Comparison of ENCODE assay signal across 1 cellular context in the genomic region with DNA sequence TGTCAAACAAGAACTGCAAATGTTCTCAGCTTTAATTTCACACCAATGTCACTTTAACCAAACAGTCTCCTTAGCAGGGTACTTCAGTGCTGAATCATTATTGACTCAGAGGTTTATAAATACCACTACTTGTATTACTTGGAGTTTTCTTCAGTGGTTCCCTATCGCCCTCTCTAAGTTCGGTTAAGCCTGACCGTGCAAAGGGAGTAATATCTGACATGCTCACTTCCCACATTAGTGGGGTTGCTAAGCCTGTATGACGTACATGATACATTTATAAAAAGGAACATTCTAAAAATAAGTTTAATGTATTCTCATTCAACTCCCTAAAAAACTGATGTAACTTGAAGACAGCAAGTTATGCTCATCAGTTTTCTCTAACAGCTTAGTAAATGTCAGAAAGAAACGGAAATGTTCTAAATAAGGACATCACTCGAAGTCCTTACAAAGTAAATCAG.
A peak's percentile ranks its signal among the peaks of the same experiment; 100 is the strongest.
TF ChIP-seq lines count a peak whose summit lies in the region.

No MANE protein-coding gene starts in this region.

TF ChIP-seq in GM12878, 131 proteins besides CTCF, POLR2A, EP300 and RAD21 (continued from another document):
- no peak; the same call in 1 of the 2 replicates for TF ChIP-seq ZBTB40 (IDR thresholded peaks at IDR 0.05; ENCODE audit: borderline replicate concordance)
- peak; percentile 43; the same call in 1 of the 2 replicates for TF ChIP-seq RAD51 (IDR thresholded peaks at IDR 0.05)
- TF ChIP-seq BRCA1 (IDR thresholded peaks at IDR 0.05; ENCODE audit: low read depth, low read length) = no peak
- TF ChIP-seq SMAD1 (IDR thresholded peaks at IDR 0.05; ENCODE audit: low read depth, partially characterized antibody) = peak; percentile 89
- TF ChIP-seq SMC3 (IDR thresholded peaks at IDR 0.05; ENCODE audit: borderline replicate concordance, low read length) = peak; percentile 32; the same call in 1 of the 2 replicates
- peak; percentile 35; the same call in 1 of the 2 replicates for TF ChIP-seq ESRRA (IDR thresholded peaks at IDR 0.05; ENCODE audit: low read length)
- no peak for TF ChIP-seq ZNF384 (IDR thresholded peaks at IDR 0.05; ENCODE audit: borderline replicate concordance, low read depth, low read length)
- TF ChIP-seq YBX1 (IDR thresholded peaks at IDR 0.05) = no peak
- no peak for TF ChIP-seq ASH2L (IDR thresholded peaks at IDR 0.05; ENCODE audit: borderline replicate concordance, low read depth)
- peak; percentile 95 for TF ChIP-seq TBL1XR1 (IDR thresholded peaks at IDR 0.05; ENCODE audit: low read depth, low read length)
- TF ChIP-seq, protein P1, sequence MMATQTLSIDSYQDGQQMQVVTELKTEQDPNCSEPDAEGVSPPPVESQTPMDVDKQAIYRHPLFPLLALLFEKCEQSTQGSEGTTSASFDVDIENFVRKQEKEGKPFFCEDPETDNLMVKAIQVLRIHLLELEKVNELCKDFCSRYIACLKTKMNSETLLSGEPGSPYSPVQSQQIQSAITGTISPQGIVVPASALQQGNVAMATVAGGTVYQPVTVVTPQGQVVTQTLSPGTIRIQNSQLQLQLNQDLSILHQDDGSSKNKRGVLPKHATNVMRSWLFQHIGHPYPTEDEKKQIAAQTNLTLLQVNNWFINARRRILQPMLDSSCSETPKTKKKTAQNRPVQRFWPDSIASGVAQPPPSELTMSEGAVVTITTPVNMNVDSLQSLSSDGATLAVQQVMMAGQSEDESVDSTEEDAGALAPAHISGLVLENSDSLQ (IDR thresholded peaks at IDR 0.05) = peak; percentile 55; the same call in 1 of the 2 replicates
- TF ChIP-seq ZNF622 (IDR thresholded peaks at IDR 0.05) = no peak
- no peak for TF ChIP-seq TAF1 (IDR thresholded peaks at IDR 0.05; ENCODE audit: borderline replicate concordance, low read depth, low read length)
- TF ChIP-seq MTA2 (IDR thresholded peaks at IDR 0.05; ENCODE audit: low read depth) = peak; percentile 99
- TF ChIP-seq TCF12 (IDR thresholded peaks at IDR 0.05; ENCODE audit: low read depth, low read length) = peak; percentile 85
- no peak for TF ChIP-seq STAT1 (conservative IDR thresholded peaks at IDR 0.05)
- no peak for TF ChIP-seq E2F4 (IDR thresholded peaks at IDR 0.05; ENCODE audit: low read depth, low read length)
- TF ChIP-seq FOXM1 (IDR thresholded peaks at IDR 0.05; ENCODE audit: low read depth, low read length) = peak; percentile 100
- no peak for TF ChIP-seq SUPT20H (IDR thresholded peaks at IDR 0.05; ENCODE audit: borderline replicate concordance, control insufficient read depth, low read depth, low read length)
- peak; percentile 97 for TF ChIP-seq ATF7 (IDR thresholded peaks at IDR 0.05; ENCODE audit: low read depth)
- TF ChIP-seq CHD2 (IDR thresholded peaks at IDR 0.05; ENCODE audit: borderline replicate concordance, low read depth, low read length) = peak; percentile 88; the same call in 1 of the 2 replicates
- no peak for TF ChIP-seq HCFC1 (IDR thresholded peaks at IDR 0.05; ENCODE audit: low read length)
- peak; percentile 92 for TF ChIP-seq POU2F2 (IDR thresholded peaks at IDR 0.05; ENCODE audit: borderline replicate concordance, low read depth, low read length)
- no peak; the same call in 1 of the 2 replicates for TF ChIP-seq ZNF207 (IDR thresholded peaks at IDR 0.05; ENCODE audit: borderline replicate concordance)
- peak; percentile 95 for TF ChIP-seq KLF5 (IDR thresholded peaks at IDR 0.05; ENCODE audit: partially characterized antibody)
- peak; percentile 99 for TF ChIP-seq BACH1 (IDR thresholded peaks at IDR 0.05; ENCODE audit: borderline replicate concordance)
- 0 out of 2 replicates have a peak, but pooled peaks have one; percentile 42 for TF ChIP-seq RCOR1 (conservative IDR thresholded peaks at IDR 0.05; ENCODE audit: low read depth, low read length)
- peak; percentile 99 for TF ChIP-seq BCL11A (IDR thresholded peaks at IDR 0.05; ENCODE audit: low read depth, low read length)
- TF ChIP-seq ZNF24 (IDR thresholded peaks at IDR 0.05) = peak; percentile 49; the same call in 1 of the 2 replicates
- TF ChIP-seq SIN3A (IDR thresholded peaks at IDR 0.05; ENCODE audit: low read depth, low read length) = no peak
- no peak for TF ChIP-seq SIX5 (IDR thresholded peaks at IDR 0.05; ENCODE audit: low read depth, low read length, severe bottlenecking)
